In genomic region chr4:6019316-6020263, GRCh38 we compare ENCODE assay signal across 8 cellular contexts. TPM values are rescaled to one million over a fixed set of nuclear protein-coding genes. Genes with fewer than 3 reads are reported as not detected.
DNase-seq lines count a peak whose midpoint lies in the region; ATAC-seq, FAIRE-seq and TF ChIP-seq lines count a peak whose summit lies in the region.

No MANE protein-coding gene starts in this region.

- H3K4me1 ChIP-seq in IMR-90 (ENCODE audit: control insufficient read depth, insufficient read depth, low read length), result no peaks in the 10 kb centered on the region
- H3K4me1 ChIP-seq in psoas muscle, result no peaks in the 10 kb centered on the region

- H4K8ac ChIP-seq in IMR-90 (ENCODE audit: low read depth in 2 of 2, low read length in 2 of 2), result no peak overlapping the region

- POLR2A ChIA-PET in IMR-90 (lab: Charles Lee; ENCODE audit: unreplicated experiment), result no interaction called here

- peak; percentile 59 for FAIRE-seq in TTC549 (lab: Jason Lieb, UNC)

- H4K20me1 ChIP-seq in IMR-90 (ENCODE audit: insufficient read depth, low read length), result no peaks in the 10 kb centered on the region

- no peak overlapping the region for H2AK9ac ChIP-seq in IMR-90 (replicated peaks; ENCODE audit: low read depth, low read length, poor library complexity)

- no peak overlapping the region for H2BK15ac ChIP-seq in IMR-90 (ENCODE audit: low read depth, low read length)

- no peaks in the 10 kb centered on the region for H3K36me3 ChIP-seq in IMR-90 (ENCODE audit: control insufficient read depth, insufficient read depth, low read length)
- no peaks in the 10 kb centered on the region for H3K36me3 ChIP-seq in psoas muscle (ENCODE audit: insufficient read depth in 1 of 2, low read depth in 1 of 2)

- BruUV-seq in IMR-90 (replicated peaks; lab: Mats Ljungman, UMichigan), result no TSS peak

- no peak overlapping the region for H3K14ac ChIP-seq in IMR-90 (replicated peaks; ENCODE audit: low read depth, low read length)

- no peak overlapping the region for H2BK5ac ChIP-seq in IMR-90 (ENCODE audit: low read depth, low read length, poor library complexity, severe bottlenecking)

- H3K9me1 ChIP-seq in IMR-90 (ENCODE audit: insufficient read depth, low read length), result no peaks in the 10 kb centered on the region

- H2AFZ ChIP-seq in IMR-90 (replicated peaks; ENCODE audit: low read length, poor library complexity), result no peak overlapping the region

- H3K9me3 ChIP-seq in IMR-90 (ENCODE audit: control insufficient read depth, insufficient read depth, low read length) (no peaks in the 10 kb centered on the region), psoas muscle (no peaks in the 10 kb centered on the region)

- no peak overlapping the region for H3K27ac ChIP-seq in IMR-90 (ENCODE audit: insufficient read depth, low read length)
- H3K27ac ChIP-seq in psoas muscle, result no peak overlapping the region

- H3K56ac ChIP-seq in IMR-90 (ENCODE audit: extremely low read depth, insufficient read depth, low read length), result no peak overlapping the region

- no peak overlapping the region for H2AK5ac ChIP-seq in IMR-90 (ENCODE audit: low read depth, low read length)

- CTCF ChIA-PET in IMR-90 (lab: Yijun Ruan, JAX), result interaction anchor here (1.0 kb wide), 1 partner anchor 11 kb away, joined by 5 read pairs; no protein-coding TSS in a partner anchor

- H4K91ac ChIP-seq in IMR-90 (ENCODE audit: insufficient read depth, low read depth, low read length), result no peak overlapping the region

- TF ChIP-seq RAD21 in IMR-90 (IDR thresholded peaks at IDR 0.05; ENCODE audit: low read length), result peak; percentile 20; the same call in 1 of the 2 replicates

- peak; percentile 62 for DNase-seq in A172 (ENCODE audit: low spot score)
- peak; percentile 35 for DNase-seq in COLO829 (ENCODE audit: low spot score)
- DNase-seq in IMR-90, result peak; percentile 44
- DNase-seq in fibroblast of the conjunctiva (ENCODE audit: low read depth), result peak; percentile 17
- DNase-seq in psoas muscle, result no peak
- DNase-seq in NOMO-1 treated with dmso at 0.1 percent for 144 hours (lab: John Stamatoyannopoulos, UW; ENCODE audit: unreplicated experiment), result no peak

- no peak overlapping the region for H2BK120ac ChIP-seq in IMR-90 (ENCODE audit: low read depth, low read length)

- no peak overlapping the region for H3K23ac ChIP-seq in IMR-90 (ENCODE audit: low read depth, low read length)

- 13% methylated on average over 4 of the region's 22 CpGs; no CpG with 5 or more reads in 1 of the 2 experiments for WGBS in IMR-90 (ENCODE audit: extremely low coverage in 2 of 2, insufficient read length in 1 of 2), 2 experiments
- 38% methylated on average over 22 of the region's 22 CpGs for WGBS in psoas muscle, 3 donors

- no peak for TF ChIP-seq POLR2A in IMR-90 (IDR thresholded peaks at IDR 0.05; ENCODE audit: low read depth, low read length)

- no peak overlapping the region for H3K18ac ChIP-seq in IMR-90 (ENCODE audit: low read depth, low read length)

- H3K27me3 ChIP-seq in IMR-90 (ENCODE audit: control insufficient read depth, insufficient read depth, low read length) (no peaks in the 10 kb centered on the region; the same call in 1 of the 2 replicates), psoas muscle (ENCODE audit: insufficient read depth in 3 of 3, low read length in 2 of 3) (peaks cover 0 to 12% (median 4%) of the 10 kb centered on the region in 3 donors)

- H3K4me3 ChIP-seq in IMR-90 (ENCODE audit: insufficient read depth, low read depth, low read length), result no peak overlapping the region
- H3K4me3 ChIP-seq in psoas muscle, result no peak overlapping the region

- dilution Hi-C loops in IMR-90 (cut with HindIII; ENCODE audit: low sequenced_read_pairs, unreplicated experiment), result no loop called here

- in situ Hi-C loops in IMR-90 (cut with MboI; ENCODE audit: low sequenced_read_pairs), result no loop called here

- H3K4ac ChIP-seq in IMR-90 (ENCODE audit: low read depth, low read length), result no peak overlapping the region

- H2BK20ac ChIP-seq in IMR-90 (ENCODE audit: low read depth, low read length), result no peak overlapping the region

- H4K5ac ChIP-seq in IMR-90 (ENCODE audit: low read depth, low read length), result no peak overlapping the region

- H3K79me1 ChIP-seq in IMR-90 (ENCODE audit: low read depth in 1 of 2, low read length in 2 of 2), result no peaks in the 10 kb centered on the region

- H3K4me2 ChIP-seq in IMR-90 (ENCODE audit: low read depth, low read length), result no peak overlapping the region

- H3K9ac ChIP-seq in IMR-90 (ENCODE audit: low read depth, low read length), result no peak overlapping the region

- intact Hi-C loops in IMR-90 (cut with micrococcal nuclease) (no loop called here), psoas muscle (cut with DNase I) (no loop called here)

- ATAC-seq in IMR-90 (ENCODE audit: low read depth) (peak; percentile 64), psoas muscle (no peak), HG02623 (IDR thresholded peaks at IDR 0.05; ENCODE audit: unreplicated experiment) (no peak)

- TF ChIP-seq CTCF in IMR-90 (conservative IDR thresholded peaks at IDR 0.05; ENCODE audit: low read depth, low read length) (peak; percentile 60), psoas muscle (IDR thresholded peaks at IDR 0.05) (peak; percentile 63)

TF ChIP-seq in IMR-90, 13 proteins besides CTCF, POLR2A, EP300 and RAD21:
- TF ChIP-seq SMC3 (IDR thresholded peaks at IDR 0.05; ENCODE audit: low read depth, low read length) (no peak), CEBPB (IDR thresholded peaks at IDR 0.05; ENCODE audit: low read depth, low read length) (no peak), ELK1 (IDR thresholded peaks at IDR 0.05; ENCODE audit: borderline replicate concordance, low read depth, low read length) (no peak), FOS (IDR thresholded peaks at IDR 0.05; ENCODE audit: low read depth, low read length) (no peak), MXI1 (IDR thresholded peaks at IDR 0.05; ENCODE audit: borderline replicate concordance, low read depth, low read length) (no peak), CHD1 (IDR thresholded peaks at IDR 0.05; ENCODE audit: low read depth, low read length) (no peak), MAFK (IDR thresholded peaks at IDR 0.05; ENCODE audit: low read depth, low read length) (no peak), USF2 (IDR thresholded peaks at IDR 0.05; ENCODE audit: low read depth, low read length) (no peak), MAZ (IDR thresholded peaks at IDR 0.05; ENCODE audit: borderline replicate concordance, low read depth, low read length) (no peak), NFE2L2 (IDR thresholded peaks at IDR 0.05; ENCODE audit: low read depth, low read length) (no peak), RFX5 (IDR thresholded peaks at IDR 0.05; ENCODE audit: low read depth, low read length) (no peak), BHLHE40 (IDR thresholded peaks at IDR 0.05; ENCODE audit: low read depth, low read length) (no peak), RCOR1 (IDR thresholded peaks at IDR 0.05; ENCODE audit: insufficient replicate concordance, low read length) (no peak)

RNA-seq across cellular contexts. Expression of gene C4orf50, which starts 1.4 kb away (rescaled TPM):
- total RNA-seq in A172 (2014; rRNA removed; shearing (Covaris generic)), result under 0.01 and 0.12 TPM in 2 replicates
- total RNA-seq in IMR-90 (2012; rRNA removed) (not detected in 2 replicates), psoas muscle (not detected)
- polyA plus RNA-seq in IMR-90 (2012; rRNA removed) (not detected in 2 replicates), psoas muscle (not detected)
- not detected in 2 replicates for polyA plus RNA-seq in IMR-90 (2012; cell fraction: cytosol; rRNA removed)
- polyA plus RNA-seq in IMR-90 (2012; cell fraction: nucleus; rRNA removed; ENCODE audit: low replicate concordance), result not detected in 2 replicates

Comparison
In these comparisons a context has a peak if more than half of its experiments do, and no peak if none do; other contexts are left out.
1. DNase-seq: peak in A172 (single experiment), COLO829 (single experiment), IMR-90 (single experiment) and fibroblast of the conjunctiva (single experiment); none in psoas muscle (0 of 2) and NOMO-1 treated with dmso at 0.1 percent for 144 hours (single experiment).